In genomic region chr3:50270841-50271240, GRCh38 we compare ENCODE assay signal across 19 cellular contexts. TPM values are rescaled to one million over a fixed set of nuclear protein-coding genes. Genes with fewer than 3 reads are reported as not detected.
A peak's percentile ranks its signal among the peaks of the same experiment; 100 is the strongest.
DNase-seq lines count a peak whose midpoint lies in the region; ATAC-seq and TF ChIP-seq lines count a peak whose summit lies in the region.
"Had no signal": no experiment of that assay in that cellular context is flagged by ENCODE, and none has a peak within 500 bp of the region (broad histone marks: within the 10 kb centered on the region; RNA-seq: fewer than 3 reads in every experiment).

No MANE protein-coding gene starts in this region.

- H3K4me1 Mint-ChIP-seq in type B pancreatic cell (ENCODE audit: unreplicated experiment) (peaks cover 45% of the 10 kb centered on the region), immature natural killer cell (peaks cover 21% of the 10 kb centered on the region in 2 donors)

- H3K9me3 Mint-ChIP-seq in type B pancreatic cell, result no peaks in the 10 kb centered on the region
- H3K9me3 Mint-ChIP-seq in immature natural killer cell, result no peaks in the 10 kb centered on the region
- H3K9me3 Mint-ChIP-seq: IgD-negative memory B cell; natural killer cell treated with Interleukin-12 subunit alpha and Interleukin-12 subunit beta and Interleukin-15 and Interleukin-18, amount 100 ng/mL, for 72 hours had no signal

- peak overlapping the region; percentile 11; the same call in 1 of the 2 replicates for H3K18ac ChIP-seq in IMR-90 (ENCODE audit: low read depth, low read length)

- peaks cover 3 to 40% of the 10 kb centered on the region in 2 experiments; a peak in 3 of 4 replicates for H3K79me1 ChIP-seq in IMR-90 (ENCODE audit: low read depth in 1 of 2, low read length in 2 of 2)

- H3K4me2 ChIP-seq in IMR-90 (ENCODE audit: low read depth, low read length), result peak overlapping the region; percentile 1; the same call in 1 of the 2 replicates

- ATAC-seq in IMR-90 (ENCODE audit: low read depth), result no peak
- ATAC-seq: activated CD4-positive, alpha-beta T cell treated with anti-CD3 and anti-CD28 coated beads for 36 hours; GM12878; natural killer cell treated with Interleukin-12 subunit alpha and Interleukin-12 subunit beta and Interleukin-15 and Interleukin-18, amount 100 ng/mL, for 72 hours; stimulated activated naive CD8-positive, alpha-beta T cell treated with anti-CD3 and anti-CD28 coated beads, Interleukin-15, Interleukin-2, amounts not matched to agents 100 U/mL and 50 U/mL, for 24 hours had no signal

- DNase-seq in IMR-90, result no peak
- DNase-seq in colonic mucosa, result no peak
- DNase-seq in type B pancreatic cell (ENCODE audit: extremely low spot score, unreplicated experiment), result no peak
- no peak for DNase-seq in immature natural killer cell
- no peak for DNase-seq in activated naive CD4-positive, alpha-beta T cell treated with Interleukin-2 at 50 U/mL for 16 hours
- no peak for DNase-seq in glomerular visceral epithelial cell (ENCODE audit: extremely low spot score)
- DNase-seq: activated CD4-positive, alpha-beta T cell treated with anti-CD3 and anti-CD28 coated beads for 36 hours; activated gamma-delta T cell; AML-193; NCI-H187 treated with DMSO at 0.1 percent for 48 hours; NCI-H510A treated with DMSO at 0.1 percent for 48 hours; stimulated activated naive CD8-positive, alpha-beta T cell treated with anti-CD3 and anti-CD28 coated beads, Interleukin-15, Interleukin-2, amounts not matched to agents 100 U/mL and 50 U/mL, for 24 hours; T-helper 9 cell had no signal

- peak overlapping the region; percentile 46 for H4K5ac ChIP-seq in IMR-90 (ENCODE audit: low read depth, low read length)

- H3K36me3 Mint-ChIP-seq in type B pancreatic cell (peaks cover 9% of the 10 kb centered on the region), immature natural killer cell (no peaks in the 10 kb centered on the region)
- H3K36me3 Mint-ChIP-seq: IgD-negative memory B cell; natural killer cell treated with Interleukin-12 subunit alpha and Interleukin-12 subunit beta and Interleukin-15 and Interleukin-18, amount 100 ng/mL, for 72 hours had no signal

- no peaks in the 10 kb centered on the region for H4K20me1 ChIP-seq in IMR-90 (ENCODE audit: insufficient read depth, low read length)

- H3K4me3 Mint-ChIP-seq in type B pancreatic cell (no peak overlapping the region), immature natural killer cell (no peak overlapping the region)
- H3K4me3 Mint-ChIP-seq: activated CD4-positive, alpha-beta T cell treated with anti-CD3 and anti-CD28 coated beads for 36 hours; natural killer cell treated with Interleukin-12 subunit alpha and Interleukin-12 subunit beta and Interleukin-15 and Interleukin-18, amount 100 ng/mL, for 72 hours had no signal

- no peak for TF ChIP-seq RAD21 in IMR-90 (IDR thresholded peaks at IDR 0.05; ENCODE audit: low read length)

- peaks cover 29% of the 10 kb centered on the region for H3K9me1 ChIP-seq in IMR-90 (ENCODE audit: insufficient read depth, low read length)

- H3K14ac ChIP-seq in IMR-90 (replicated peaks; ENCODE audit: low read depth, low read length), result peak overlapping the region; percentile 92; the same call in 1 of the 2 replicates

- H3K27me3 ChIP-seq in IMR-90 (ENCODE audit: control insufficient read depth, insufficient read depth, low read length) (no peaks in the 10 kb centered on the region), colonic mucosa (peaks cover 5% of the 10 kb centered on the region), muscle layer of duodenum (ENCODE audit: low read depth, low read length) (peaks cover 4% of the 10 kb centered on the region)

- dilution Hi-C loops in IMR-90 (cut with HindIII; ENCODE audit: low sequenced_read_pairs, unreplicated experiment), result no loop called here

- H3K4ac ChIP-seq in IMR-90 (ENCODE audit: low read depth, low read length), result peak overlapping the region; percentile 98

- H2AK9ac ChIP-seq in IMR-90 (replicated peaks; ENCODE audit: low read depth, low read length, poor library complexity), result peak overlapping the region; percentile 95

- TF ChIP-seq CTCF in IMR-90 (conservative IDR thresholded peaks at IDR 0.05; ENCODE audit: low read depth, low read length) (no peak), colonic mucosa (IDR thresholded peaks at IDR 0.05) (no peak), type B pancreatic cell (conservative IDR thresholded peaks at IDR 0.05) (no peak)

- H3K36me3 ChIP-seq in IMR-90 (ENCODE audit: control insufficient read depth, insufficient read depth, low read length) (peaks cover 13% of the 10 kb centered on the region; the same call in 1 of the 2 replicates), colonic mucosa (no peaks in the 10 kb centered on the region), muscle layer of duodenum (ENCODE audit: control insufficient read depth in 1 of 2, insufficient read depth in 2 of 2, low read length in 2 of 2) (peaks cover 0 to 3% of the 10 kb centered on the region in 2 donors)

- H3K27ac Mint-ChIP-seq in type B pancreatic cell (peak overlapping the region; percentile 70), immature natural killer cell (no peak overlapping the region)

- BruUV-seq in IMR-90 (replicated peaks; lab: Mats Ljungman, UMichigan), result no TSS peak

- H3K4me1 ChIP-seq in IMR-90 (ENCODE audit: control insufficient read depth, insufficient read depth, low read length), result peaks cover 48% of the 10 kb centered on the region
- H3K4me1 ChIP-seq in colonic mucosa, result peaks cover 28% of the 10 kb centered on the region
- H3K4me1 ChIP-seq in muscle layer of duodenum (ENCODE audit: control insufficient read depth in 1 of 2, insufficient read depth in 2 of 2, low read length in 2 of 2), result peaks cover 21 to 53% of the 10 kb centered on the region in 2 donors

- peak overlapping the region; percentile 86; the same call in 1 of the 3 replicates for H2BK15ac ChIP-seq in IMR-90 (ENCODE audit: low read depth, low read length)

- peak overlapping the region; percentile 49; the same call in 1 of the 2 replicates for H2BK20ac ChIP-seq in IMR-90 (ENCODE audit: low read depth, low read length)

- peak overlapping the region; percentile 91 for H4K91ac ChIP-seq in IMR-90 (ENCODE audit: insufficient read depth, low read depth, low read length)

- peak overlapping the region; percentile 45; the same call in 1 of the 2 replicates for H3K23ac ChIP-seq in IMR-90 (ENCODE audit: low read depth, low read length)

- peak overlapping the region in 1 of 2 experiments; percentile 94; a peak in 2 of 4 replicates for H4K8ac ChIP-seq in IMR-90 (ENCODE audit: low read depth in 2 of 2, low read length in 2 of 2)

- intact Hi-C loops in IMR-90 (cut with micrococcal nuclease) (no loop called here), colonic mucosa (cut with DNase I) (loop anchor here (5.0 to 10.0 kb wide), 2 partner anchors 54 to 79 kb away; partner anchors contain the start of genes GNAT1, HYAL2 and TUSC2)

- POLR2A ChIA-PET in IMR-90 (lab: Charles Lee; ENCODE audit: unreplicated experiment), result no interaction called here

- peak overlapping the region; percentile 98 for H2AK5ac ChIP-seq in IMR-90 (ENCODE audit: low read depth, low read length)

- H2BK120ac ChIP-seq in IMR-90 (ENCODE audit: low read depth, low read length), result peak overlapping the region; percentile 40

- in situ Hi-C loops in IMR-90 (cut with MboI; ENCODE audit: low sequenced_read_pairs), result loop anchor here (5.0 kb wide), 2 partner anchors 44 to 79 kb away; partner anchors contain the start of gene GNAT1

- H2BK5ac ChIP-seq in IMR-90 (ENCODE audit: low read depth, low read length, poor library complexity, severe bottlenecking), result peak overlapping the region; percentile 83

- H3K9me3 ChIP-seq in IMR-90 (ENCODE audit: control insufficient read depth, insufficient read depth, low read length), result no peaks in the 10 kb centered on the region
- H3K9me3 ChIP-seq in colonic mucosa, result no peaks in the 10 kb centered on the region
- H3K9me3 ChIP-seq in muscle layer of duodenum (ENCODE audit: control insufficient read depth in 1 of 2, low read length in 2 of 2), result no peaks in the 10 kb centered on the region

- WGBS in IMR-90 (ENCODE audit: extremely low coverage in 2 of 2, insufficient read length in 1 of 2), 2 experiments, result no CpG with 5 or more reads among the region's 10 CpGs

- CTCF ChIA-PET in IMR-90 (lab: Yijun Ruan, JAX), result interaction anchor here (1.3 to 2.2 kb wide), 2 partner anchors 11 to 44 kb away, joined by 4 to 7 read pairs; no protein-coding TSS in a partner anchor

- 0 out of 2 replicates have a peak overlapping the region, but pooled peaks have one; percentile 3 for H3K27ac ChIP-seq in IMR-90 (ENCODE audit: insufficient read depth, low read length)
- H3K27ac ChIP-seq in colonic mucosa, result peak overlapping the region; percentile 31
- H3K27ac ChIP-seq in muscle layer of duodenum (ENCODE audit: low read length), result peak overlapping the region; percentile 36

- no peak for TF ChIP-seq POLR2A in IMR-90 (IDR thresholded peaks at IDR 0.05; ENCODE audit: low read depth, low read length)

- H3K27me3 Mint-ChIP-seq in type B pancreatic cell (peaks cover 22% of the 10 kb centered on the region), immature natural killer cell (ENCODE audit: low read depth in 3 of 3) (peaks cover 18 to 20% (median 19%) of the 10 kb centered on the region in 3 donors)

- H3K4me3 ChIP-seq in IMR-90 (ENCODE audit: insufficient read depth, low read depth, low read length) (no peak overlapping the region), colonic mucosa (no peak overlapping the region), muscle layer of duodenum (ENCODE audit: low read depth in 1 of 2, low read length in 2 of 2) (peak overlapping the region; percentile 29 to 30)
- H3K4me3 ChIP-seq: GM12878 had no signal

- peak overlapping the region; percentile 71 for H2AFZ ChIP-seq in IMR-90 (replicated peaks; ENCODE audit: low read length, poor library complexity)

- H3K56ac ChIP-seq in IMR-90 (ENCODE audit: extremely low read depth, insufficient read depth, low read length), result no peak overlapping the region

- H3K9ac ChIP-seq in IMR-90 (ENCODE audit: low read depth, low read length) (no peak overlapping the region), colonic mucosa (ENCODE audit: low read depth in 2 of 2, low read length in 2 of 2) (peak overlapping the region; percentile 13 to 17)

RNA-seq across cellular contexts. Expression of gene SEMA3B, which starts 1.9 kb away (rescaled TPM):
- total RNA-seq in IMR-90 (2012; rRNA removed) (3.9 and 4.3 TPM in 2 replicates), colonic mucosa (10 to 100 TPM; 51.6 to 57.0 TPM), type B pancreatic cell (ENCODE audit: low replicate concordance) (18.4 and 34.8 TPM in 2 replicates)
- polyA plus RNA-seq in IMR-90 (2012; rRNA removed) (29.3 and 34.3 TPM in 2 replicates), immature natural killer cell (not detected)
- 22.0 and 34.4 TPM in 2 replicates for polyA plus RNA-seq in IMR-90 (2012; cell fraction: cytosol; rRNA removed)
- 153 and 393 TPM in 2 replicates for polyA plus RNA-seq in IMR-90 (2012; cell fraction: nucleus; rRNA removed; ENCODE audit: low replicate concordance)
- polyA plus RNA-seq: IgD-negative memory B cell had no signal

RNA-seq across cellular contexts. Expression of gene LSMEM2, which starts 8.0 kb away (rescaled TPM):
- under 0.01 TPM in 2 replicates for total RNA-seq in IMR-90 (2012; rRNA removed)
- not detected in 2 replicates for polyA plus RNA-seq in IMR-90 (2012; rRNA removed)
- not detected in 2 replicates for polyA plus RNA-seq in IMR-90 (2012; cell fraction: cytosol; rRNA removed)
- 0.37 and 0.52 TPM in 2 replicates for polyA plus RNA-seq in IMR-90 (2012; cell fraction: nucleus; rRNA removed; ENCODE audit: low replicate concordance)
- total RNA-seq in colonic mucosa, result not detected
- not detected in 2 replicates for total RNA-seq in type B pancreatic cell (ENCODE audit: low replicate concordance)
- not detected for polyA plus RNA-seq in immature natural killer cell
- total RNA-seq: activated CD4-positive, alpha-beta T cell treated with anti-CD3 and anti-CD28 coated beads for 36 hours; endothelial cell of umbilical vein; GM12878; natural killer cell treated with Interleukin-12 subunit alpha and Interleukin-12 subunit beta and Interleukin-15 and Interleukin-18, amount 100 ng/mL, for 72 hours; pulmonary artery endothelial cell had no signal
- polyA plus RNA-seq: endothelial cell of umbilical vein had no signal

RNA-seq across cellular contexts. Expression of gene IFRD2, which starts 21.4 kb away (rescaled TPM):
- 48.6 and 52.7 TPM in 2 replicates for total RNA-seq in IMR-90 (2012; rRNA removed)
- polyA plus RNA-seq in IMR-90 (2012; rRNA removed), result 79.1 and 85.2 TPM in 2 replicates
- 68.9 and 69.3 TPM in 2 replicates for polyA plus RNA-seq in IMR-90 (2012; cell fraction: cytosol; rRNA removed)
- polyA plus RNA-seq in IMR-90 (2012; cell fraction: nucleus; rRNA removed; ENCODE audit: low replicate concordance), result 164 and 342 TPM in 2 replicates
- 100 to 1,000 TPM in 1 of 2 donors, 10 to 100 TPM in 1; 52.8 to 129 TPM for total RNA-seq in colonic mucosa
- 60.9 and 80.5 TPM in 2 replicates for total RNA-seq in type B pancreatic cell (ENCODE audit: low replicate concordance)
- polyA plus RNA-seq in immature natural killer cell, result 10 to 100 TPM; 38.0 to 54.3 (median 51.3) TPM

RNA-seq across cellular contexts. Expression of gene HYAL3, which starts 28.4 kb away (rescaled TPM):
- total RNA-seq in IMR-90 (2012; rRNA removed), result 2.2 and 2.7 TPM in 2 replicates
- 5.7 and 7.6 TPM in 2 replicates for polyA plus RNA-seq in IMR-90 (2012; rRNA removed)
- 7.4 and 11.3 TPM in 2 replicates for polyA plus RNA-seq in IMR-90 (2012; cell fraction: cytosol; rRNA removed)
- 4.6 and 10.7 TPM in 2 replicates for polyA plus RNA-seq in IMR-90 (2012; cell fraction: nucleus; rRNA removed; ENCODE audit: low replicate concordance)
- 1 to 10 TPM; 2.5 to 4.2 TPM for total RNA-seq in colonic mucosa
- 2.9 and 4.0 TPM in 2 replicates for total RNA-seq in type B pancreatic cell (ENCODE audit: low replicate concordance)
- polyA plus RNA-seq in immature natural killer cell, result 1 to 10 TPM; 1.5 to 2.4 (median 2.2) TPM

RNA-seq across cellular contexts. Expression of gene NAA80, which starts 28.4 kb away (rescaled TPM):
- total RNA-seq in IMR-90 (2012; rRNA removed) (3.1 and 5.0 TPM in 2 replicates), colonic mucosa (1 to 10 TPM; 6.7 to 10.0 TPM), type B pancreatic cell (ENCODE audit: low replicate concordance) (12.9 and 13.0 TPM in 2 replicates)
- polyA plus RNA-seq in IMR-90 (2012; rRNA removed) (14.2 and 14.4 TPM in 2 replicates), immature natural killer cell (10 to 100 TPM in 2 of 3 donors, 1 to 10 TPM in 1; 4.7 to 13.4 (median 10.5) TPM)
- polyA plus RNA-seq in IMR-90 (2012; cell fraction: cytosol; rRNA removed), result 7.4 and 10.9 TPM in 2 replicates
- 19.3 and 45.2 TPM in 2 replicates for polyA plus RNA-seq in IMR-90 (2012; cell fraction: nucleus; rRNA removed; ENCODE audit: low replicate concordance)

Comparison
In these comparisons a context has a peak if more than half of its experiments do, and no peak if none do; other contexts are left out.
1. H3K4me3 ChIP-seq: peak in muscle layer of duodenum (2 of 2); none in IMR-90 (single experiment) and colonic mucosa (single experiment).
2. Peak in every context shown above with its lines, with median percentiles within 50 percentile points of each other: H3K27ac ChIP-seq.